31 cellular contexts compared by ENCODE assay signal in the genomic region with DNA sequence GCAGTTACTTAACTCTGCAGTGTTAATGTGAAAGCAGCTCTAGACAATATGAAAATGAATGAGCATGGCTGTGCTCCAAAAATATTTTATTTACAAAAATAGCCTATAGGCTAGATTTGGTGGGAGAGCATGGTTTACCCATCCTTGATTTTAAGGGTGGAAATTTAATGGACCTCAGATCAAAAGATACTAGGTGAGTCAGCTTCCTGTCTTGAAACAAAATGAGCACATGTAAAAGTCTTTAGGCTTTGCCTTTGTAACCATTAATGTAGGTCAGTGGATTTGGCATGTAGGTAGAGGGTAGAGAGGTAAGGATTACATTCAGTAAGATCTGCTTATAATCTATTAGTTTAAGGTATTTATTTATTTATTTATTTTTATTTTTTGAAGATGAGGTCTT.
DNase-seq lines count a peak whose midpoint lies in the region; ATAC-seq, FAIRE-seq and TF ChIP-seq lines count a peak whose summit lies in the region.
"Had no signal": no experiment of that assay in that cellular context is flagged by ENCODE, and none has a peak within 500 bp of the region (broad histone marks: within the 10 kb centered on the region; RNA-seq: fewer than 3 reads in every experiment).

No MANE protein-coding gene starts in this region.

- H3K9ac ChIP-seq in GM23248 (no peak overlapping the region), neural progenitor cell (no peak overlapping the region)
- H3K9ac ChIP-seq: BLaER1 treated with 17β-estradiol and CSF1 and Interleukin-3, amounts not matched to agents 10 nM and 100 nM had no signal

- DNase-seq in GM23248 (peak; percentile 42), M059J (ENCODE audit: low read depth) (peak; percentile 79), bronchial epithelial cell (ENCODE audit: low read depth) (peak; percentile 26), neural progenitor cell (ENCODE audit: low spot score) (no peak), thyroid gland (no peak), SW 1271 (lab: John Stamatoyannopoulos, UW) (no peak), superior temporal gyrus (ENCODE audit: extremely low spot score) (no peak)
- DNase-seq: activated CD4-positive, alpha-beta memory T cell treated with anti-CD3 and anti-CD28 coated beads for 36 hours; activated CD8-positive, alpha-beta memory T cell treated with anti-CD3 and anti-CD28 coated beads, Interleukin-2, amount 50 U/mL, for 4 hours; activated naive CD4-positive, alpha-beta T cell treated with Interleukin-2 at 50 U/mL for 16 hours; body of pancreas; cerebellar nuclear complex; DMS153; gastrocnemius medialis; GDM1; lower lobe of right lung; MG63; mucosa of descending colon; natural killer cell; NCI-H1417; NCI-H2029; NCI-H2227 treated with DMSO at 0.1 percent for 48 hours; upper lobe of left lung had no signal

- no peak overlapping the region for H3K27ac Mint-ChIP-seq in neural progenitor cell
- H3K27ac Mint-ChIP-seq: activated CD4-positive, alpha-beta memory T cell treated with anti-CD3 and anti-CD28 coated beads for 36 hours; activated T-helper 1 cell treated with anti-CD3 and anti-CD28 coated beads, Interleukin-12 subunit alpha, Interleukin-12 subunit beta, Interleukin-2, Interleukin-4 antibody, amounts not matched to agents 30 ng/mL and 10 ng/mL and 1 ng/mL, durations not matched to agents 14 hours and 24 hours and 36 hours; natural killer cell; stimulated activated effector memory CD8-positive, alpha-beta T cell treated with anti-CD3 and anti-CD28 coated beads, Interleukin-12 subunit alpha, Interleukin-12 subunit beta, amount 100 ng/mL, for 72 hours; T-helper 1 cell treated with Interleukin-12 subunit alpha and Interleukin-12 subunit beta and Interleukin-4 antibody, amounts not matched to agents 30 μg/mL and 1 μg/mL, for 36 hours had no signal

- no peak overlapping the region for H2AFZ ChIP-seq in GM23248
- no peak overlapping the region for H2AFZ ChIP-seq in neural progenitor cell (replicated peaks)
- H2AFZ ChIP-seq: hepatocyte had no signal

- no peak for TF ChIP-seq POLR2A in thyroid gland (IDR thresholded peaks at IDR 0.05)

- H3K4me3 ChIP-seq in GM23248 (no peak overlapping the region), bronchial epithelial cell (ENCODE audit: low read depth, low read length) (no peak overlapping the region), neural progenitor cell (no peak overlapping the region), thyroid gland (replicated peaks in 1 of 3) (no peak overlapping the region)
- H3K4me3 ChIP-seq: BLaER1 treated with 17β-estradiol and CSF1 and Interleukin-3, amounts not matched to agents 10 nM and 100 nM; body of pancreas; gastrocnemius medialis; hepatocyte; lower lobe of right lung; MG63; mucosa of descending colon; upper lobe of left lung had no signal

- 0 out of 2 replicates have a peak, but pooled peaks cover 12% of the 10 kb centered on the region for H3K4me1 ChIP-seq in GM23248 (ENCODE audit: insufficient read depth)
- H3K4me1 ChIP-seq in neural progenitor cell, result peaks cover 27% of the 10 kb centered on the region
- H3K4me1 ChIP-seq in thyroid gland, result peaks cover 8 to 12% of the 10 kb centered on the region in 2 donors
- H3K4me1 ChIP-seq: body of pancreas, lower lobe of right lung, upper lobe of left lung had no signal

- H3K36me3 Mint-ChIP-seq in neural progenitor cell, result peaks cover 20% of the 10 kb centered on the region
- H3K36me3 Mint-ChIP-seq: activated CD4-positive, alpha-beta memory T cell treated with anti-CD3 and anti-CD28 coated beads for 36 hours; natural killer cell; stimulated activated effector memory CD8-positive, alpha-beta T cell treated with anti-CD3 and anti-CD28 coated beads, Interleukin-12 subunit alpha, Interleukin-12 subunit beta, amount 100 ng/mL, for 72 hours had no signal

- intact Hi-C loops in thyroid gland (cut with DNase I), result no loop called here

- H3K4me2 ChIP-seq in GM23248 (ENCODE audit: unreplicated experiment) (no peak overlapping the region), neural progenitor cell (no peak overlapping the region)

- H3K79me2 ChIP-seq in GM23248 (ENCODE audit: insufficient read depth) (no peaks in the 10 kb centered on the region), neural progenitor cell (ENCODE audit: low read depth) (peaks cover 100% of the 10 kb centered on the region)
- H3K79me2 ChIP-seq: hepatocyte had no signal

- peaks cover 18% of the 10 kb centered on the region for H3K4me1 Mint-ChIP-seq in neural progenitor cell
- H3K4me1 Mint-ChIP-seq: natural killer cell; stimulated activated effector memory CD8-positive, alpha-beta T cell treated with anti-CD3 and anti-CD28 coated beads, Interleukin-12 subunit alpha, Interleukin-12 subunit beta, amount 100 ng/mL, for 72 hours had no signal

- H3K9me3 ChIP-seq in GM23248 (ENCODE audit: low read depth) (no peaks in the 10 kb centered on the region), neural progenitor cell (ENCODE audit: low read depth) (no peaks in the 10 kb centered on the region), thyroid gland (no peaks in the 10 kb centered on the region)
- H3K9me3 ChIP-seq: body of pancreas, gastrocnemius medialis, lower lobe of right lung, MG63, mucosa of descending colon, upper lobe of left lung had no signal

- H4K20me1 ChIP-seq in GM23248 (ENCODE audit: insufficient read depth) (no peaks in the 10 kb centered on the region), neural progenitor cell (ENCODE audit: low read depth) (peaks cover 81% of the 10 kb centered on the region)
- H4K20me1 ChIP-seq: BLaER1 treated with 17β-estradiol and CSF1 and Interleukin-3, amounts not matched to agents 10 nM and 100 nM had no signal

- in situ Hi-C loops in GM23248 (cut with MboI), result no loop called here

- H3K36me3 ChIP-seq in GM23248 (ENCODE audit: low read depth) (no peaks in the 10 kb centered on the region), bronchial epithelial cell (ENCODE audit: control insufficient read depth, insufficient read depth, low read length) (no peaks in the 10 kb centered on the region), neural progenitor cell (peaks cover 7% of the 10 kb centered on the region), thyroid gland (no peaks in the 10 kb centered on the region)
- H3K36me3 ChIP-seq: BLaER1 treated with 17β-estradiol and CSF1 and Interleukin-3, amounts not matched to agents 10 nM and 100 nM; gastrocnemius medialis; lower lobe of right lung; MG63; upper lobe of left lung had no signal

- no peak overlapping the region for H3K27ac ChIP-seq in GM23248
- peak overlapping the region; percentile 34 for H3K27ac ChIP-seq in neural progenitor cell
- no peak overlapping the region for H3K27ac ChIP-seq in thyroid gland
- H3K27ac ChIP-seq: body of pancreas, hepatocyte, lower lobe of right lung, RWPE1, upper lobe of left lung had no signal

- H3K27me3 ChIP-seq in GM23248 (replicated peaks; ENCODE audit: insufficient read depth) (no peaks in the 10 kb centered on the region), bronchial epithelial cell (ENCODE audit: control insufficient read depth, insufficient read depth, low read length) (no peaks in the 10 kb centered on the region), neural progenitor cell (no peaks in the 10 kb centered on the region), thyroid gland (no peaks in the 10 kb centered on the region)
- H3K27me3 ChIP-seq: BLaER1 treated with 17β-estradiol and CSF1 and Interleukin-3, amounts not matched to agents 10 nM and 100 nM; body of pancreas; gastrocnemius medialis; hepatocyte; MG63; upper lobe of left lung had no signal

- H3K9me2 ChIP-seq in GM23248 (ENCODE audit: insufficient read depth), result no peaks in the 10 kb centered on the region

- ATAC-seq in HG03025 (IDR thresholded peaks at IDR 0.05; ENCODE audit: low FRiP score, unreplicated experiment), result no peak
- ATAC-seq: body of pancreas; lower lobe of right lung; mucosa of descending colon; natural killer cell; stimulated activated effector memory CD8-positive, alpha-beta T cell treated with anti-CD3 and anti-CD28 coated beads, Interleukin-12 subunit alpha, Interleukin-12 subunit beta, amount 100 ng/mL, for 72 hours had no signal

- TF ChIP-seq CTCF in bronchial epithelial cell (IDR thresholded peaks at IDR 0.05; ENCODE audit: insufficient read depth, low read length, severe bottlenecking) (no peak), neural progenitor cell (IDR thresholded peaks at IDR 0.05) (no peak), thyroid gland (IDR thresholded peaks at IDR 0.05) (no peak)

- no peaks in the 10 kb centered on the region for H3K27me3 Mint-ChIP-seq in neural progenitor cell (ENCODE audit: insufficient read depth, low read depth)
- H3K27me3 Mint-ChIP-seq: activated CD4-positive, alpha-beta memory T cell treated with anti-CD3 and anti-CD28 coated beads for 36 hours had no signal

- no peaks in the 10 kb centered on the region for H3F3A ChIP-seq in GM23248 (ENCODE audit: insufficient read depth)
- peaks cover 55% of the 10 kb centered on the region for H3F3A ChIP-seq in neural progenitor cell (ENCODE audit: low read depth)

- FAIRE-seq in bronchial epithelial cell (lab: Jason Lieb, UNC), result no peak
- FAIRE-seq: HTR-8/SVneo had no signal

- no peak overlapping the region for H3K4me3 Mint-ChIP-seq in neural progenitor cell
- H3K4me3 Mint-ChIP-seq: activated CD4-positive, alpha-beta memory T cell treated with anti-CD3 and anti-CD28 coated beads for 36 hours; activated T-helper 1 cell treated with anti-CD3 and anti-CD28 coated beads, Interleukin-12 subunit alpha, Interleukin-12 subunit beta, Interleukin-2, Interleukin-4 antibody, amounts not matched to agents 30 ng/mL and 10 ng/mL and 1 ng/mL, durations not matched to agents 14 hours and 24 hours and 36 hours; natural killer cell; stimulated activated effector memory CD8-positive, alpha-beta T cell treated with anti-CD3 and anti-CD28 coated beads, Interleukin-12 subunit alpha, Interleukin-12 subunit beta, amount 100 ng/mL, for 72 hours; T-helper 1 cell treated with Interleukin-12 subunit alpha and Interleukin-12 subunit beta and Interleukin-4 antibody, amounts not matched to agents 30 μg/mL and 1 μg/mL, for 36 hours had no signal

- peaks cover 6% of the 10 kb centered on the region for H3K9me3 Mint-ChIP-seq in neural progenitor cell
- H3K9me3 Mint-ChIP-seq: activated CD4-positive, alpha-beta memory T cell treated with anti-CD3 and anti-CD28 coated beads for 36 hours; activated T-helper 1 cell treated with anti-CD3 and anti-CD28 coated beads, Interleukin-12 subunit alpha, Interleukin-12 subunit beta, Interleukin-2, Interleukin-4 antibody, amounts not matched to agents 30 ng/mL and 10 ng/mL and 1 ng/mL, durations not matched to agents 14 hours and 24 hours and 36 hours; natural killer cell; stimulated activated effector memory CD8-positive, alpha-beta T cell treated with anti-CD3 and anti-CD28 coated beads, Interleukin-12 subunit alpha, Interleukin-12 subunit beta, amount 100 ng/mL, for 72 hours; T-helper 1 cell treated with Interleukin-12 subunit alpha and Interleukin-12 subunit beta and Interleukin-4 antibody, amounts not matched to agents 30 μg/mL and 1 μg/mL, for 36 hours had no signal

Comparison
In these comparisons a context has a peak if more than half of its experiments do, and no peak if none do; other contexts are left out.
1. DNase-seq: peak in GM23248 (single experiment), M059J (single experiment) and bronchial epithelial cell (single experiment); none in neural progenitor cell (single experiment), thyroid gland (0 of 2), SW 1271 (0 of 2) and superior temporal gyrus (single experiment).